1 cellular context compared by ENCODE assay signal in the genomic region with DNA sequence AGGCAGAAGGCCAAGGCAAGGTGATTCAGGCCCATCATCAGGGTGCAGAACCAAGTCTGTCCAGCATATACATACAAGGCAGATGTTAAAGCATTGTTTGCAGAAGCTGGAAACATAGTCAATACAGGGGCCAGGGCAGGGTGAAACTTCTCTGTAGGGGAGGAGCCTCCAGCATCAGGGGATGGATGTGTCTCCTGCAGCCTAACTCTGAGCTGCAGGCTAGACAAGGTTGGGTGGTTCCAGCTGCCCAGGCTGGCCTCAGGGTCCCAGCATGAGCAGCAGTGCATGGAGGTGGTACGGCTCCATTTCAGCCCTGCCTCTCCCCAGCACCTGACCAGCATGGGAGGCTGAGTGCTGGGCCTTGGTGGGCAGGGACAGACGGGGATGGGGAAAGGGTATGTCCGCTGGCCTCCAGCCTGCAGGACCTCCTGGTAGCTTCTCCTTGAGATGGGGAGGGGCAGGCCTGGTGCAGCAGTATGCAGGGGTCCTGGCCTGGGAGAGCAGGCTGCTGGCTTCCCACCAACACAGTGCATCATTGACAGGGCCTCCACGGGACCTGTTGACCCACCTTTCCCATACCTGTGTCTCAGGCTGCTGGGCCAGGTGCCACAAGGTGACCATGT.
TF ChIP-seq lines count a peak whose summit lies in the region.

No MANE protein-coding gene starts in this region.

TF ChIP-seq in HepG2, 621 proteins besides CTCF, POLR2A, EP300 and RAD21:
- TF ChIP-seq ZNF317 (CRISPR knock-in tag; IDR thresholded peaks at IDR 0.05) (no peak), SIX4 (CRISPR knock-in tag; IDR thresholded peaks at IDR 0.05) (no peak), ZNF816 (CRISPR knock-in tag; IDR thresholded peaks at IDR 0.05; ENCODE audit: borderline replicate concordance) (no peak), AGO2 (optimal IDR thresholded peaks at IDR 0.05; ENCODE audit: low read depth, low read length) (no peak), HNRNPL (IDR thresholded peaks at IDR 0.05; ENCODE audit: low read depth, low read length) (no peak), NR2F1 (CRISPR knock-in tag; IDR thresholded peaks at IDR 0.05) (no peak), HMG20B (CRISPR knock-in tag; conservative IDR thresholded peaks at IDR 0.05) (no peak), GLI4 (CRISPR knock-in tag; IDR thresholded peaks at IDR 0.05; ENCODE audit: borderline replicate concordance) (no peak), NPAS2 (CRISPR knock-in tag; IDR thresholded peaks at IDR 0.05; ENCODE audit: borderline replicate concordance) (no peak), PPARG (CRISPR knock-in tag; conservative IDR thresholded peaks at IDR 0.05) (no peak)
- TF ChIP-seq, protein P1, sequence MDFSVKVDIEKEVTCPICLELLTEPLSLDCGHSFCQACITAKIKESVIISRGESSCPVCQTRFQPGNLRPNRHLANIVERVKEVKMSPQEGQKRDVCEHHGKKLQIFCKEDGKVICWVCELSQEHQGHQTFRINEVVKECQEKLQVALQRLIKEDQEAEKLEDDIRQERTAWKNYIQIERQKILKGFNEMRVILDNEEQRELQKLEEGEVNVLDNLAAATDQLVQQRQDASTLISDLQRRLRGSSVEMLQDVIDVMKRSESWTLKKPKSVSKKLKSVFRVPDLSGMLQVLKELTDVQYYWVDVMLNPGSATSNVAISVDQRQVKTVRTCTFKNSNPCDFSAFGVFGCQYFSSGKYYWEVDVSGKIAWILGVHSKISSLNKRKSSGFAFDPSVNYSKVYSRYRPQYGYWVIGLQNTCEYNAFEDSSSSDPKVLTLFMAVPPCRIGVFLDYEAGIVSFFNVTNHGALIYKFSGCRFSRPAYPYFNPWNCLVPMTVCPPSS (IDR thresholded peaks at IDR 0.05) = no peak
- TF ChIP-seq, protein P2, sequence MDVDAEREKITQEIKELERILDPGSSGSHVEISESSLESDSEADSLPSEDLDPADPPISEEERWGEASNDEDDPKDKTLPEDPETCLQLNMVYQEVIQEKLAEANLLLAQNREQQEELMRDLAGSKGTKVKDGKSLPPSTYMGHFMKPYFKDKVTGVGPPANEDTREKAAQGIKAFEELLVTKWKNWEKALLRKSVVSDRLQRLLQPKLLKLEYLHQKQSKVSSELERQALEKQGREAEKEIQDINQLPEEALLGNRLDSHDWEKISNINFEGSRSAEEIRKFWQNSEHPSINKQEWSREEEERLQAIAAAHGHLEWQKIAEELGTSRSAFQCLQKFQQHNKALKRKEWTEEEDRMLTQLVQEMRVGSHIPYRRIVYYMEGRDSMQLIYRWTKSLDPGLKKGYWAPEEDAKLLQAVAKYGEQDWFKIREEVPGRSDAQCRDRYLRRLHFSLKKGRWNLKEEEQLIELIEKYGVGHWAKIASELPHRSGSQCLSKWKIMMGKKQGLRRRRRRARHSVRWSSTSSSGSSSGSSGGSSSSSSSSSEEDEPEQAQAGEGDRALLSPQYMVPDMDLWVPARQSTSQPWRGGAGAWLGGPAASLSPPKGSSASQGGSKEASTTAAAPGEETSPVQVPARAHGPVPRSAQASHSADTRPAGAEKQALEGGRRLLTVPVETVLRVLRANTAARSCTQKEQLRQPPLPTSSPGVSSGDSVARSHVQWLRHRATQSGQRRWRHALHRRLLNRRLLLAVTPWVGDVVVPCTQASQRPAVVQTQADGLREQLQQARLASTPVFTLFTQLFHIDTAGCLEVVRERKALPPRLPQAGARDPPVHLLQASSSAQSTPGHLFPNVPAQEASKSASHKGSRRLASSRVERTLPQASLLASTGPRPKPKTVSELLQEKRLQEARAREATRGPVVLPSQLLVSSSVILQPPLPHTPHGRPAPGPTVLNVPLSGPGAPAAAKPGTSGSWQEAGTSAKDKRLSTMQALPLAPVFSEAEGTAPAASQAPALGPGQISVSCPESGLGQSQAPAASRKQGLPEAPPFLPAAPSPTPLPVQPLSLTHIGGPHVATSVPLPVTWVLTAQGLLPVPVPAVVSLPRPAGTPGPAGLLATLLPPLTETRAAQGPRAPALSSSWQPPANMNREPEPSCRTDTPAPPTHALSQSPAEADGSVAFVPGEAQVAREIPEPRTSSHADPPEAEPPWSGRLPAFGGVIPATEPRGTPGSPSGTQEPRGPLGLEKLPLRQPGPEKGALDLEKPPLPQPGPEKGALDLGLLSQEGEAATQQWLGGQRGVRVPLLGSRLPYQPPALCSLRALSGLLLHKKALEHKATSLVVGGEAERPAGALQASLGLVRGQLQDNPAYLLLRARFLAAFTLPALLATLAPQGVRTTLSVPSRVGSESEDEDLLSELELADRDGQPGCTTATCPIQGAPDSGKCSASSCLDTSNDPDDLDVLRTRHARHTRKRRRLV (CRISPR knock-in tag; IDR thresholded peaks at IDR 0.05) = no peak
- TF ChIP-seq, protein P3, sequence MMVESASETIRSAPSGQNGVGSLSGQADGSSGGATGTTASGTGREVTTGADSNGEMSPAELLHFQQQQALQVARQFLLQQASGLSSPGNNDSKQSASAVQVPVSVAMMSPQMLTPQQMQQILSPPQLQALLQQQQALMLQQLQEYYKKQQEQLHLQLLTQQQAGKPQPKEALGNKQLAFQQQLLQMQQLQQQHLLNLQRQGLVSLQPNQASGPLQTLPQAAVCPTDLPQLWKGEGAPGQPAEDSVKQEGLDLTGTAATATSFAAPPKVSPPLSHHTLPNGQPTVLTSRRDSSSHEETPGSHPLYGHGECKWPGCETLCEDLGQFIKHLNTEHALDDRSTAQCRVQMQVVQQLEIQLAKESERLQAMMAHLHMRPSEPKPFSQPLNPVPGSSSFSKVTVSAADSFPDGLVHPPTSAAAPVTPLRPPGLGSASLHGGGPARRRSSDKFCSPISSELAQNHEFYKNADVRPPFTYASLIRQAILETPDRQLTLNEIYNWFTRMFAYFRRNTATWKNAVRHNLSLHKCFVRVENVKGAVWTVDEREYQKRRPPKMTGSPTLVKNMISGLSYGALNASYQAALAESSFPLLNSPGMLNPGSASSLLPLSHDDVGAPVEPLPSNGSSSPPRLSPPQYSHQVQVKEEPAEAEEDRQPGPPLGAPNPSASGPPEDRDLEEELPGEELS (CRISPR knock-in tag; IDR thresholded peaks at IDR 0.05) = no peak
- TF ChIP-seq, protein P4, sequence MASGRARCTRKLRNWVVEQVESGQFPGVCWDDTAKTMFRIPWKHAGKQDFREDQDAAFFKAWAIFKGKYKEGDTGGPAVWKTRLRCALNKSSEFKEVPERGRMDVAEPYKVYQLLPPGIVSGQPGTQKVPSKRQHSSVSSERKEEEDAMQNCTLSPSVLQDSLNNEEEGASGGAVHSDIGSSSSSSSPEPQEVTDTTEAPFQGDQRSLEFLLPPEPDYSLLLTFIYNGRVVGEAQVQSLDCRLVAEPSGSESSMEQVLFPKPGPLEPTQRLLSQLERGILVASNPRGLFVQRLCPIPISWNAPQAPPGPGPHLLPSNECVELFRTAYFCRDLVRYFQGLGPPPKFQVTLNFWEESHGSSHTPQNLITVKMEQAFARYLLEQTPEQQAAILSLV (CRISPR knock-in tag; IDR thresholded peaks at IDR 0.05; ENCODE audit: borderline replicate concordance) = no peak
- TF ChIP-seq, protein P5, sequence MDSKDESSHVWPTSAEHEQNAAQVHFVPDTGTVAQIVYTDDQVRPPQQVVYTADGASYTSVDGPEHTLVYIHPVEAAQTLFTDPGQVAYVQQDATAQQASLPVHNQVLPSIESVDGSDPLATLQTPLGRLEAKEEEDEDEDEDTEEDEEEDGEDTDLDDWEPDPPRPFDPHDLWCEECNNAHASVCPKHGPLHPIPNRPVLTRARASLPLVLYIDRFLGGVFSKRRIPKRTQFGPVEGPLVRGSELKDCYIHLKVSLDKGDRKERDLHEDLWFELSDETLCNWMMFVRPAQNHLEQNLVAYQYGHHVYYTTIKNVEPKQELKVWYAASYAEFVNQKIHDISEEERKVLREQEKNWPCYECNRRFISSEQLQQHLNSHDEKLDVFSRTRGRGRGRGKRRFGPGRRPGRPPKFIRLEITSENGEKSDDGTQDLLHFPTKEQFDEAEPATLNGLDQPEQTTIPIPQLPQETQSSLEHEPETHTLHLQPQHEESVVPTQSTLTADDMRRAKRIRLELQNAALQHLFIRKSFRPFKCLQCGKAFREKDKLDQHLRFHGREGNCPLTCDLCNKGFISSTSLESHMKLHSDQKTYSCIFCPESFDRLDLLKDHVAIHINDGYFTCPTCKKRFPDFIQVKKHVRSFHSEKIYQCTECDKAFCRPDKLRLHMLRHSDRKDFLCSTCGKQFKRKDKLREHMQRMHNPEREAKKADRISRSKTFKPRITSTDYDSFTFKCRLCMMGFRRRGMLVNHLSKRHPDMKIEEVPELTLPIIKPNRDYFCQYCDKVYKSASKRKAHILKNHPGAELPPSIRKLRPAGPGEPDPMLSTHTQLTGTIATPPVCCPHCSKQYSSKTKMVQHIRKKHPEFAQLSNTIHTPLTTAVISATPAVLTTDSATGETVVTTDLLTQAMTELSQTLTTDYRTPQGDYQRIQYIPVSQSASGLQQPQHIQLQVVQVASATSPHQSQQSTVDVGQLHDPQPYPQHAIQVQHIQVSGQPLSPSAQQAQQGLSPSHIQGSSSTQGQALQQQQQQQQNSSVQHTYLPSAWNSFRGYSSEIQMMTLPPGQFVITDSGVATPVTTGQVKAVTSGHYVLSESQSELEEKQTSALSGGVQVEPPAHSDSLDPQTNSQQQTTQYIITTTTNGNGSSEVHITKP (CRISPR knock-in tag; IDR thresholded peaks at IDR 0.05; ENCODE audit: low read depth) = no peak
- TF ChIP-seq, protein P6, sequence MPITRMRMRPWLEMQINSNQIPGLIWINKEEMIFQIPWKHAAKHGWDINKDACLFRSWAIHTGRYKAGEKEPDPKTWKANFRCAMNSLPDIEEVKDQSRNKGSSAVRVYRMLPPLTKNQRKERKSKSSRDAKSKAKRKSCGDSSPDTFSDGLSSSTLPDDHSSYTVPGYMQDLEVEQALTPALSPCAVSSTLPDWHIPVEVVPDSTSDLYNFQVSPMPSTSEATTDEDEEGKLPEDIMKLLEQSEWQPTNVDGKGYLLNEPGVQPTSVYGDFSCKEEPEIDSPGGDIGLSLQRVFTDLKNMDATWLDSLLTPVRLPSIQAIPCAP (CRISPR knock-in tag; IDR thresholded peaks at IDR 0.05; ENCODE audit: low read depth) = no peak
- TF ChIP-seq, protein P7, sequence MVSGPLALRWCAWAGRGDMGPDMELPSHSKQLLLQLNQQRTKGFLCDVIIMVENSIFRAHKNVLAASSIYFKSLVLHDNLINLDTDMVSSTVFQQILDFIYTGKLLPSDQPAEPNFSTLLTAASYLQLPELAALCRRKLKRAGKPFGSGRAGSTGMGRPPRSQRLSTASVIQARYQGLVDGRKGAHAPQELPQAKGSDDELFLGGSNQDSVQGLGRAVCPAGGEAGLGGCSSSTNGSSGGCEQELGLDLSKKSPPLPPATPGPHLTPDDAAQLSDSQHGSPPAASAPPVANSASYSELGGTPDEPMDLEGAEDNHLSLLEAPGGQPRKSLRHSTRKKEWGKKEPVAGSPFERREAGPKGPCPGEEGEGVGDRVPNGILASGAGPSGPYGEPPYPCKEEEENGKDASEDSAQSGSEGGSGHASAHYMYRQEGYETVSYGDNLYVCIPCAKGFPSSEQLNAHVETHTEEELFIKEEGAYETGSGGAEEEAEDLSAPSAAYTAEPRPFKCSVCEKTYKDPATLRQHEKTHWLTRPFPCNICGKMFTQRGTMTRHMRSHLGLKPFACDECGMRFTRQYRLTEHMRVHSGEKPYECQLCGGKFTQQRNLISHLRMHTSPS (CRISPR knock-in tag; IDR thresholded peaks at IDR 0.05; ENCODE audit: low read depth) = no peak
- TF ChIP-seq, protein P8, sequence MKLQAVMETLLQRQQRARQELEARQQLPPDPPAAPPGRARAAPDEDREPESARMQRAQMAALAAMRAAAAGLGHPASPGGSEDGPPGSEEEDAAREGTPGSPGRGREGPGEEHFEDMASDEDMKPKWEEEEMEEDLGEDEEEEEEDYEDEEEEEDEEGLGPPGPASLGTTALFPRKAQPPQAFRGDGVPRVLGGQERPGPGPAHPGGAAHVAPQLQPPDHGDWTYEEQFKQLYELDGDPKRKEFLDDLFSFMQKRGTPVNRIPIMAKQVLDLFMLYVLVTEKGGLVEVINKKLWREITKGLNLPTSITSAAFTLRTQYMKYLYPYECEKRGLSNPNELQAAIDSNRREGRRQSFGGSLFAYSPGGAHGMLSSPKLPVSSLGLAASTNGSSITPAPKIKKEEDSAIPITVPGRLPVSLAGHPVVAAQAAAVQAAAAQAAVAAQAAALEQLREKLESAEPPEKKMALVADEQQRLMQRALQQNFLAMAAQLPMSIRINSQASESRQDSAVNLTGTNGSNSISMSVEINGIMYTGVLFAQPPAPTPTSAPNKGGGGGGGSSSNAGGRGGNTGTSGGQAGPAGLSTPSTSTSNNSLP (IDR thresholded peaks at IDR 0.05; ENCODE audit: low read depth, low read length) = no peak
